7 cellular contexts compared by ENCODE assay signal in genomic region chr20:31539636-31540035, GRCh38. TPM values are rescaled to one million over a fixed set of nuclear protein-coding genes. Genes with fewer than 3 reads are reported as not detected.
DNase-seq lines count a peak whose midpoint lies in the region; ATAC-seq, FAIRE-seq and TF ChIP-seq lines count a peak whose summit lies in the region.
"Not testable (repeated sequence)": the region's sequence is repeated elsewhere in the genome, so short reads cannot be mapped to it uniquely, and the experiment has no call there.

No MANE protein-coding gene starts in this region.

- not testable (repeated sequence) for H4K20me1 ChIP-seq in GM23248 (ENCODE audit: insufficient read depth); PC-9 (ENCODE audit: insufficient read depth); HepG2 (ENCODE audit: insufficient read depth, low read length)

- H3K9me3 Mint-ChIP-seq in CD4-positive, CD25-positive, alpha-beta regulatory T cell; activated CD8-positive, alpha-beta T cell treated with anti-CD3 and anti-CD28 coated beads, Interleukin-2, amount 10 ng/mL, durations not matched to agents 7 days and 5 days (ENCODE audit: insufficient read depth); central memory CD8-positive, alpha-beta T cell; stimulated activated effector memory CD8-positive, alpha-beta T cell treated with anti-CD3 and anti-CD28 coated beads, Interleukin-12 subunit alpha, Interleukin-12 subunit beta, amount 100 ng/mL, for 72 hours: not testable (repeated sequence)

- peaks cover 72% of the 10 kb centered on the region for H3K79me2 ChIP-seq in GM23248 (ENCODE audit: insufficient read depth)
- peaks cover 37% of the 10 kb centered on the region for H3K79me2 ChIP-seq in PC-9 (ENCODE audit: low read depth)
- not testable (repeated sequence) for H3K79me2 ChIP-seq in HepG2 (ENCODE audit: insufficient read depth, low read length)

- not testable (repeated sequence) for DNase-seq in CD4-positive, CD25-positive, alpha-beta regulatory T cell; GM23248; activated CD8-positive, alpha-beta T cell treated with anti-CD3 and anti-CD28 coated beads, Interleukin-2, amount 10 ng/mL, durations not matched to agents 7 days and 5 days; central memory CD8-positive, alpha-beta T cell (ENCODE audit: low spot score in 2 of 2); HepG2 (ENCODE audit: low spot score); stimulated activated effector memory CD8-positive, alpha-beta T cell treated with anti-CD3 and anti-CD28 coated beads, Interleukin-12 subunit alpha, Interleukin-12 subunit beta, amount 100 ng/mL, for 72 hours (ENCODE audit: low spot score in 2 of 2)
- DNase-seq in PC-9: peak in 1 of 2 experiments; percentile 67

- not testable (repeated sequence) for TF ChIP-seq CTCF in PC-9 (conservative IDR thresholded peaks at IDR 0.05); HepG2 (CRISPR knock-in tag; IDR thresholded peaks at IDR 0.05)

- not testable (repeated sequence) for H3K9me2 ChIP-seq in GM23248 (ENCODE audit: insufficient read depth); PC-9 (ENCODE audit: insufficient read depth)

- H3K4me2 ChIP-seq in GM23248 (ENCODE audit: unreplicated experiment); HepG2 (ENCODE audit: low read depth, low read length): not testable (repeated sequence)
- peak overlapping the region; percentile 38; the same call in 1 of the 2 replicates for H3K4me2 ChIP-seq in PC-9

- H3K27ac Mint-ChIP-seq in CD4-positive, CD25-positive, alpha-beta regulatory T cell: peak overlapping the region in 2 of 3 donors; percentile 54 to 65
- peak overlapping the region; percentile 43 for H3K27ac Mint-ChIP-seq in activated CD8-positive, alpha-beta T cell treated with anti-CD3 and anti-CD28 coated beads, Interleukin-2, amount 10 ng/mL, durations not matched to agents 7 days and 5 days
- peak overlapping the region; percentile 60 for H3K27ac Mint-ChIP-seq in central memory CD8-positive, alpha-beta T cell (ENCODE audit: low read depth)
- H3K27ac Mint-ChIP-seq in stimulated activated effector memory CD8-positive, alpha-beta T cell treated with anti-CD3 and anti-CD28 coated beads, Interleukin-12 subunit alpha, Interleukin-12 subunit beta, amount 100 ng/mL, for 72 hours: peak overlapping the region; percentile 40

- peaks cover 46% of the 10 kb centered on the region for H3K36me3 ChIP-seq in CD4-positive, CD25-positive, alpha-beta regulatory T cell (ENCODE audit: control insufficient read depth, insufficient read depth, low read length)
- peaks cover 29% of the 10 kb centered on the region; the same call in 1 of the 2 replicates for H3K36me3 ChIP-seq in GM23248 (ENCODE audit: low read depth)
- peaks cover 45% of the 10 kb centered on the region for H3K36me3 ChIP-seq in PC-9 (ENCODE audit: low read depth)
- peaks cover 64 to 92% of the 10 kb centered on the region in 2 experiments for H3K36me3 ChIP-seq in HepG2 (replicated peaks in 1 of 2; ENCODE audit: control insufficient read depth in 1 of 2, insufficient read depth in 2 of 2, low read length in 2 of 2)

- H3K4me1 Mint-ChIP-seq in CD4-positive, CD25-positive, alpha-beta regulatory T cell: peaks cover 6 to 35% (median 23%) of the 10 kb centered on the region in 4 donors
- peaks cover 69% of the 10 kb centered on the region for H3K4me1 Mint-ChIP-seq in activated CD8-positive, alpha-beta T cell treated with anti-CD3 and anti-CD28 coated beads, Interleukin-2, amount 10 ng/mL, durations not matched to agents 7 days and 5 days (ENCODE audit: low read depth)
- H3K4me1 Mint-ChIP-seq in central memory CD8-positive, alpha-beta T cell: peaks cover 25% of the 10 kb centered on the region
- peaks cover 51% of the 10 kb centered on the region for H3K4me1 Mint-ChIP-seq in stimulated activated effector memory CD8-positive, alpha-beta T cell treated with anti-CD3 and anti-CD28 coated beads, Interleukin-12 subunit alpha, Interleukin-12 subunit beta, amount 100 ng/mL, for 72 hours

- peaks cover 33% of the 10 kb centered on the region for H3K36me3 Mint-ChIP-seq in CD4-positive, CD25-positive, alpha-beta regulatory T cell
- peaks cover 55% of the 10 kb centered on the region for H3K36me3 Mint-ChIP-seq in activated CD8-positive, alpha-beta T cell treated with anti-CD3 and anti-CD28 coated beads, Interleukin-2, amount 10 ng/mL, durations not matched to agents 7 days and 5 days (ENCODE audit: low read depth)
- peaks cover 37% of the 10 kb centered on the region for H3K36me3 Mint-ChIP-seq in central memory CD8-positive, alpha-beta T cell (ENCODE audit: insufficient read depth)
- H3K36me3 Mint-ChIP-seq in stimulated activated effector memory CD8-positive, alpha-beta T cell treated with anti-CD3 and anti-CD28 coated beads, Interleukin-12 subunit alpha, Interleukin-12 subunit beta, amount 100 ng/mL, for 72 hours: peaks cover 94% of the 10 kb centered on the region

- H3F3A ChIP-seq in GM23248 (ENCODE audit: insufficient read depth): peaks cover 78% of the 10 kb centered on the region
- peaks cover 63% of the 10 kb centered on the region for H3F3A ChIP-seq in PC-9 (ENCODE audit: insufficient read depth, low read depth)

- in situ Hi-C loops in GM23248 (cut with MboI): not testable (repeated sequence)
- in situ Hi-C loops in HepG2 (cut with HindIII; ENCODE audit: extremely low pct_ligation_motif_present, low pct_unique_long_range_greater_than_20kb): loop anchor here (10.0 kb wide), 1 partner anchor 65 kb away; the partner anchor contains the start of genes DEFB124 and REM1

- ATAC-seq in CD4-positive, CD25-positive, alpha-beta regulatory T cell (ENCODE audit: low read depth in 2 of 2); activated CD8-positive, alpha-beta T cell treated with anti-CD3 and anti-CD28 coated beads, Interleukin-2, amount 10 ng/mL, durations not matched to agents 7 days and 5 days; central memory CD8-positive, alpha-beta T cell (replicated peaks; ENCODE audit: extremely low read depth, poor library complexity, severe bottlenecking); HepG2; stimulated activated effector memory CD8-positive, alpha-beta T cell treated with anti-CD3 and anti-CD28 coated beads, Interleukin-12 subunit alpha, Interleukin-12 subunit beta, amount 100 ng/mL, for 72 hours: not testable (repeated sequence)

- not testable (repeated sequence) for BruUV-seq in PC-9 (replicated peaks; lab: Mats Ljungman, UMichigan); HepG2 (replicated peaks; lab: Mats Ljungman, UMichigan)

- CTCF ChIA-PET in PC-9 (lab: Charles Lee): interaction anchor here (0.5 kb wide), 1 partner anchor 857 kb away, joined by 3 read pairs; no protein-coding TSS in a partner anchor
- CTCF ChIA-PET in activated CD8-positive, alpha-beta T cell treated with anti-CD3 and anti-CD28 coated beads, Interleukin-2, amount 10 ng/mL, durations not matched to agents 7 days and 5 days (lab: Charles Lee): interaction anchor here (2.7 to 6.4 kb wide), 2 partner anchors 21 to 73 kb away, joined by 16 to 33 read pairs; no protein-coding TSS in a partner anchor
- CTCF ChIA-PET in HepG2 (lab: Yijun Ruan, JAX; ENCODE audit: low intra/inter-chr PET ratio, low total read pairs): not testable (repeated sequence)

- TF ChIP-seq RAD21 in HepG2 (CRISPR knock-in tag; IDR thresholded peaks at IDR 0.05): not testable (repeated sequence)

- H2AFZ ChIP-seq in GM23248; PC-9; HepG2 (ENCODE audit: low read length): not testable (repeated sequence)

- WGBS in GM23248 (ENCODE audit: low coverage in 1 of 2, low lambda C conversion rate in 2 of 2, missing lambda C conversion rate in 2 of 2), 2 experiments: 50 to 72% methylated on average over 2 to 3 of the region's 3 CpGs
- 94% methylated on average over 3 of the region's 3 CpGs for WGBS in HepG2 (ENCODE audit: low lambda C conversion rate)

- not testable (repeated sequence) for H3K9me3 ChIP-seq in CD4-positive, CD25-positive, alpha-beta regulatory T cell (ENCODE audit: control insufficient read depth in 2 of 2, low read length in 2 of 2); GM23248 (ENCODE audit: low read depth); PC-9 (ENCODE audit: insufficient read depth, low read depth); HepG2 (ENCODE audit: low read length)

- intact Hi-C loops in PC-9 (cut with micrococcal nuclease; ENCODE audit: unreplicated experiment); HepG2 (cut with micrococcal nuclease; ENCODE audit: unreplicated experiment): not testable (repeated sequence)

- TF ChIP-seq POLR2A in HepG2 (IDR thresholded peaks at IDR 0.05; ENCODE audit: insufficient read depth in 1 of 2, low read depth in 2 of 2, low read length in 2 of 2): not testable (repeated sequence)

- H3K9ac ChIP-seq in GM23248; HepG2 (ENCODE audit: insufficient read depth, low read depth, low read length): not testable (repeated sequence)

- H3K4me1 ChIP-seq in CD4-positive, CD25-positive, alpha-beta regulatory T cell (ENCODE audit: control insufficient read depth, insufficient read depth, low read length, poor library complexity, severe bottlenecking): peaks cover 10% of the 10 kb centered on the region
- H3K4me1 ChIP-seq in GM23248 (ENCODE audit: insufficient read depth) (peaks cover 43% of the 10 kb centered on the region), PC-9 (replicated peaks; ENCODE audit: insufficient read depth) (peaks cover 64% of the 10 kb centered on the region)
- H3K4me1 ChIP-seq in HepG2 (ENCODE audit: insufficient read depth, low read length): not testable (repeated sequence)

- POLR2A ChIA-PET in PC-9 (lab: Charles Lee; ENCODE audit: unreplicated experiment) (interaction anchor here (0.6 kb wide), 1 partner anchor 66 kb away, joined by 4 read pairs; the partner anchor contains the start of gene ID1), HepG2 (lab: Yijun Ruan, JAX) (interaction anchor here (0.7 kb wide), 2 partner anchors 65 to 83 kb away, joined by 3 to 4 read pairs; no protein-coding TSS in a partner anchor)
- POLR2A ChIA-PET in activated CD8-positive, alpha-beta T cell treated with anti-CD3 and anti-CD28 coated beads, Interleukin-2, amount 10 ng/mL, durations not matched to agents 7 days and 5 days (lab: Charles Lee): not testable (repeated sequence)

- not testable (repeated sequence) for H3K4me3 ChIP-seq in CD4-positive, CD25-positive, alpha-beta regulatory T cell (ENCODE audit: low read depth, low read length); GM23248; PC-9; HepG2 (replicated peaks in 1 of 3; ENCODE audit: insufficient read depth in 1 of 3, low read depth in 2 of 3, low read length in 3 of 3)

- FAIRE-seq in HepG2 (lab: Jason Lieb, UNC): not testable (repeated sequence)

- not testable (repeated sequence) for H3K27me3 Mint-ChIP-seq in CD4-positive, CD25-positive, alpha-beta regulatory T cell; activated CD8-positive, alpha-beta T cell treated with anti-CD3 and anti-CD28 coated beads, Interleukin-2, amount 10 ng/mL, durations not matched to agents 7 days and 5 days (ENCODE audit: low read depth); central memory CD8-positive, alpha-beta T cell

- not testable (repeated sequence) for H3K4me3 Mint-ChIP-seq in CD4-positive, CD25-positive, alpha-beta regulatory T cell; activated CD8-positive, alpha-beta T cell treated with anti-CD3 and anti-CD28 coated beads, Interleukin-2, amount 10 ng/mL, durations not matched to agents 7 days and 5 days; central memory CD8-positive, alpha-beta T cell; stimulated activated effector memory CD8-positive, alpha-beta T cell treated with anti-CD3 and anti-CD28 coated beads, Interleukin-12 subunit alpha, Interleukin-12 subunit beta, amount 100 ng/mL, for 72 hours

- TF ChIP-seq EP300 in HepG2 (IDR thresholded peaks at IDR 0.05; ENCODE audit: low read depth in 2 of 2, low read length in 2 of 2); HepG2 (CRISPR knock-in tag; IDR thresholded peaks at IDR 0.05; ENCODE audit: borderline replicate concordance): not testable (repeated sequence)

- not testable (repeated sequence) for H3K27ac ChIP-seq in CD4-positive, CD25-positive, alpha-beta regulatory T cell (ENCODE audit: insufficient read depth, low read length, poor library complexity, severe bottlenecking); HepG2 (ENCODE audit: extremely low read length, insufficient read depth, low read length)
- H3K27ac ChIP-seq in GM23248 (peak overlapping the region; percentile 92; the same call in 1 of the 2 replicates), PC-9 (peak overlapping the region; percentile 89)

- H3K27me3 ChIP-seq in CD4-positive, CD25-positive, alpha-beta regulatory T cell (ENCODE audit: control insufficient read depth, insufficient read depth, low read length); GM23248 (replicated peaks; ENCODE audit: insufficient read depth); PC-9 (ENCODE audit: insufficient read depth, low read depth); HepG2 (ENCODE audit: control insufficient read depth in 1 of 2, insufficient read depth in 2 of 2, low read length in 2 of 2): not testable (repeated sequence)

RNA-seq across cellular contexts. Expression of gene HM13, which starts 25.4 kb away (rescaled TPM):
- 111 TPM for total RNA-seq in CD4-positive, CD25-positive, alpha-beta regulatory T cell
- 100 to 1,000 TPM; 119 to 142 (median 137) TPM for polyA plus RNA-seq in CD4-positive, CD25-positive, alpha-beta regulatory T cell
- total RNA-seq in GM23248 (2014; rRNA removed; shearing (Covaris generic)): 110 and 117 TPM in 2 replicates
- 424 and 434 TPM in 2 replicates for polyA plus RNA-seq in GM23248 (2016; fragmentation: Nextera tagmentation; extraction: Ambion mirVana)
- 220 and 272 TPM in 2 replicates for total RNA-seq in PC-9 (2021)
- 100 to 1,000 TPM; 117 to 127 TPM for total RNA-seq in activated CD8-positive, alpha-beta T cell treated with anti-CD3 and anti-CD28 coated beads, Interleukin-2, amount 10 ng/mL, durations not matched to agents 7 days and 5 days
- 68.4 and 118 TPM in 2 replicates for total RNA-seq in HepG2 (2016; rRNA removed; fragmentation: Illumina TruSeq; extraction: Trizol)
- 46.8 and 55.9 TPM in 2 replicates for total RNA-seq in HepG2 (2016; cell fraction: cytosol; rRNA removed; fragmentation: Illumina TruSeq; extraction: Trizol; ENCODE audit: low read depth)
- 71.4 and 118 TPM in 2 replicates for total RNA-seq in HepG2 (2016; cell fraction: insoluble cytoplasmic fraction; rRNA removed; fragmentation: Illumina TruSeq; extraction: Trizol)
- total RNA-seq in HepG2 (2016; cell fraction: membrane; rRNA removed; fragmentation: Illumina TruSeq; extraction: Trizol): 73.9 and 80.7 TPM in 2 replicates
- total RNA-seq in HepG2 (2016; cell fraction: nucleus; rRNA removed; fragmentation: Illumina TruSeq; extraction: Trizol): 165 and 184 TPM in 2 replicates
- 243 and 287 TPM in 2 replicates for polyA plus RNA-seq in HepG2 (2011; rRNA removed)
- 198 and 200 TPM in 2 replicates for polyA plus RNA-seq in HepG2 (2011; cell fraction: cytosol; rRNA removed)
- 203 and 206 TPM in 2 replicates for polyA plus RNA-seq in HepG2 (2011; cell fraction: nucleus; rRNA removed)
- 156 and 233 TPM in 2 replicates for polyA plus RNA-seq in HepG2 (2012)
- polyA plus RNA-seq in HepG2 (2016; cell fraction: cytosol; fragmentation: Illumina TruSeq; extraction: Trizol; ENCODE audit: low read depth): 90.6 and 110 TPM in 2 replicates
- 129 and 148 TPM in 2 replicates for polyA plus RNA-seq in HepG2 (2016; cell fraction: insoluble cytoplasmic fraction; fragmentation: Illumina TruSeq; extraction: Trizol; ENCODE audit: low read depth)
- polyA plus RNA-seq in HepG2 (2016; cell fraction: membrane; fragmentation: Illumina TruSeq; extraction: Trizol; ENCODE audit: low read depth): 108 and 120 TPM in 2 replicates
- 374 and 382 TPM in 2 replicates for polyA plus RNA-seq in HepG2 (2016; cell fraction: nucleus; fragmentation: Illumina TruSeq; extraction: Trizol; ENCODE audit: insufficient read depth, low read depth)
- polyA minus RNA-seq in HepG2 (2011; rRNA and poly(A)+ RNA removed; ENCODE audit: low replicate concordance): 365 and 413 TPM in 2 replicates
- 123 and 142 TPM in 2 replicates for polyA minus RNA-seq in HepG2 (2011; cell fraction: cytosol; rRNA and poly(A)+ RNA removed)
- 195 and 210 TPM in 2 replicates for polyA minus RNA-seq in HepG2 (2011; cell fraction: nucleus; rRNA and poly(A)+ RNA removed)
